ENCODE assay signal across 13 cellular contexts in the genomic region with DNA sequence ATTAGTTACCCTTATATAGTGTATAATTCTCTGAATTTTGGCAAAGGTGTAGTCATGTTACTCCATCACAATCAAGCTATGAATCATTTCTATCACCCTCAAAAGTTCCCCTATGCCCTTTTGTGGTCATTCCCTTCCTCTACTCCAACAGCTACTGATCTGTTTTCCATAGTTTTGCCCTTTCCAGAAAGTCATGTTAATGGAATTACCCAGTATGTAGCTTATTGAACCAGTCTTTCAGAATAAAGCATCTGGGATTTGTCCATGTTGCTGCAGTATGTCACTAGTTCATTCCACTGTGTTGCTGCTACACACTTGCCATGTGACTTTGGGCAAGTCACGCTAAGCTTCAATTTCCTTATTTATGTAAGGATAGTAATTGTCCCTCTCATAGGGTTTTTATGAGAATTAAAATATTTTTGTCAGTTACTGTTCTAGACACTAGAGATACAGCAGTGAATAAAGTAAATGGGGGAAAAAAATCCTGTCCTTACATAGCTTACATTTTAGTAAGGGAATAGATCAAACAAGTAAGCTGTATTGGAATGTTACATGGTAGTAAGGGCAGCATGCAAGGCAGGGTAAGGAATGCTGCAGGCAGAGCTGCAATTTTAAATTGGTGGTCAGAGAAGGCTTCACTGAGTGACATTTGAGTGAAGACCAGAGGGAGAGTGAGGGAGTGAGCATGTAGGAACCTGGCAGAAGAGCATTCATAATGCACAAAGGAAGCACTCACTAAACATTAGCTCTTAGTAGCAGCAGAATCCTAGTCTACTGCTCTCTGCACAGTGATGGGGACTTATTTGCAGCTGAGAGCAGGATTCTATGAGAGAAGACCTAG.
DNase-seq lines count a peak whose midpoint lies in the region; ATAC-seq and TF ChIP-seq lines count a peak whose summit lies in the region.
"Had no signal": no experiment of that assay in that cellular context is flagged by ENCODE, and none has a peak within 500 bp of the region (broad histone marks: within the 10 kb centered on the region; RNA-seq: fewer than 3 reads in every experiment).

No MANE protein-coding gene starts in this region.

- H3K36me3 Mint-ChIP-seq in activated T-cell treated with anti-CD3 and anti-CD28 coated beads, Interleukin-2, amount 50 U/mL, for 72 hours (ENCODE audit: insufficient read depth in 2 of 2), result no peaks in the 10 kb centered on the region

- H4K12ac ChIP-seq in trophoblast cell (ENCODE audit: low read depth, low read length), result no peak overlapping the region

- no peak overlapping the region for H3K27ac Mint-ChIP-seq in activated T-cell treated with anti-CD3 and anti-CD28 coated beads, Interleukin-2, amount 50 U/mL, for 72 hours

- H3K23ac ChIP-seq in trophoblast cell (ENCODE audit: low read length), result no peak overlapping the region

- H3K4me2 ChIP-seq in trophoblast cell (ENCODE audit: low read length), result no peak overlapping the region

- no peaks in the 10 kb centered on the region for H3K27me3 ChIP-seq in trophoblast cell (ENCODE audit: insufficient read depth, low read length)

- no peak overlapping the region for H2BK120ac ChIP-seq in trophoblast cell (ENCODE audit: insufficient read depth, low read length, poor library complexity)

- no peak overlapping the region for H3K4me3 Mint-ChIP-seq in activated T-cell treated with anti-CD3 and anti-CD28 coated beads, Interleukin-2, amount 50 U/mL, for 72 hours

- no peak overlapping the region for H2AFZ ChIP-seq in trophoblast cell (ENCODE audit: insufficient read depth, low read length, poor library complexity)
- H2AFZ ChIP-seq: parathyroid adenoma had no signal

- H3K79me1 ChIP-seq in trophoblast cell (ENCODE audit: low read length), result no peaks in the 10 kb centered on the region

- peak; percentile 54 for DNase-seq in ELR (ENCODE audit: low read depth)
- peak; percentile 68 for DNase-seq in fibroblast of villous mesenchyme (ENCODE audit: low read depth)
- DNase-seq in trophoblast cell, result peak; percentile 15 to 63
- DNase-seq in activated T-cell treated with anti-CD3 and anti-CD28 coated beads, Interleukin-2, amount 50 U/mL, for 72 hours, result no peak
- DNase-seq in stimulated activated CD8-positive, alpha-beta memory T cell treated with anti-CD3 and anti-CD28 coated beads, Interleukin-4, amount 100 ng/mL, for 48 hours, result no peak
- no peak for DNase-seq in dermis blood vessel endothelial cell
- DNase-seq: activated CD4-positive, alpha-beta T cell treated with anti-CD3 and anti-CD28 coated beads for 4 hours; activated effector memory CD4-positive, alpha-beta T cell treated with Interleukin-2 at 50 U/mL for 16 hours; stimulated activated CD4-positive, alpha-beta T cell treated with anti-CD3 and anti-CD28 coated beads, Interleukin-2, amount 100 ng/mL, for 48 hours; stimulated activated naive CD4-positive, alpha-beta T cell treated with Interleukin-2 at 50 U/mL for 16 hours had no signal

- H3K4me1 ChIP-seq in trophoblast cell (ENCODE audit: control insufficient read depth in 1 of 2, insufficient read depth in 2 of 2, low read length in 2 of 2), result peaks cover 0 to 1% of the 10 kb centered on the region in 2 experiments

- H3K27me3 Mint-ChIP-seq in activated T-cell treated with anti-CD3 and anti-CD28 coated beads, Interleukin-2, amount 50 U/mL, for 72 hours (ENCODE audit: low read depth), result peaks cover 2% of the 10 kb centered on the region

- ATAC-seq in SK-N-SH treated with all-trans-retinoic acid at 6 μM for 48 hours (peak; percentile 83), HG03521 (IDR thresholded peaks at IDR 0.05; ENCODE audit: unreplicated experiment) (no peak)
- no peak for ATAC-seq in activated T-cell treated with anti-CD3 and anti-CD28 coated beads, Interleukin-2, amount 50 U/mL, for 72 hours (replicated peaks in 1 of 2)

- no peaks in the 10 kb centered on the region for H3K9me3 Mint-ChIP-seq in activated T-cell treated with anti-CD3 and anti-CD28 coated beads, Interleukin-2, amount 50 U/mL, for 72 hours

- H3K4me1 Mint-ChIP-seq in activated T-cell treated with anti-CD3 and anti-CD28 coated beads, Interleukin-2, amount 50 U/mL, for 72 hours (ENCODE audit: low read depth), result peaks cover 2% of the 10 kb centered on the region

- H3K14ac ChIP-seq in trophoblast cell (ENCODE audit: low read length), result no peak overlapping the region

- no peak overlapping the region for H4K91ac ChIP-seq in trophoblast cell (ENCODE audit: low read depth, low read length)

- no peak overlapping the region for H4K8ac ChIP-seq in trophoblast cell (ENCODE audit: low read depth, low read length)

- H3K9ac ChIP-seq in trophoblast cell (ENCODE audit: low read length), result no peak overlapping the region
- H3K9ac ChIP-seq: parathyroid adenoma had no signal

- no peaks in the 10 kb centered on the region for H3K79me2 ChIP-seq in trophoblast cell (ENCODE audit: control insufficient read depth, insufficient read depth, low read length, poor library complexity)
- H3K79me2 ChIP-seq: parathyroid adenoma had no signal

- no peak overlapping the region for H3K4me3 ChIP-seq in fibroblast of villous mesenchyme (ENCODE audit: low read depth, low read length)
- no peak overlapping the region for H3K4me3 ChIP-seq in trophoblast cell (ENCODE audit: low read depth, low read length)

- H3K4ac ChIP-seq in trophoblast cell (ENCODE audit: low read depth, low read length), result no peak overlapping the region

- H3K27ac ChIP-seq in trophoblast cell (ENCODE audit: low read depth, low read length), result no peak overlapping the region
- H3K27ac ChIP-seq: parathyroid adenoma had no signal

- no peak overlapping the region for H2AK5ac ChIP-seq in trophoblast cell (ENCODE audit: low read length)

- peaks cover 2% of the 10 kb centered on the region for H3K9me3 ChIP-seq in trophoblast cell (ENCODE audit: insufficient read depth, low read depth, low read length)

- no peaks in the 10 kb centered on the region for H3K36me3 ChIP-seq in trophoblast cell (ENCODE audit: control insufficient read depth in 1 of 2, insufficient read depth in 2 of 2, low read length in 2 of 2)

- no CpG with 5 or more reads among the region's 1 CpG for WGBS in trophoblast cell (ENCODE audit: extremely low coverage, insufficient coverage, insufficient read length)

- H3K18ac ChIP-seq in trophoblast cell (ENCODE audit: low read length), result no peak overlapping the region

- no peak overlapping the region for H2BK5ac ChIP-seq in trophoblast cell (ENCODE audit: low read depth, low read length, poor library complexity)

- H2BK12ac ChIP-seq in trophoblast cell (ENCODE audit: low read length), result no peak overlapping the region

- TF ChIP-seq CTCF in fibroblast of villous mesenchyme (IDR thresholded peaks at IDR 0.05; ENCODE audit: insufficient read depth, low read depth, low read length), result no peak

TF ChIP-seq in SK-N-SH treated with all-trans-retinoic acid at 6 μM for 48 hours, 23 proteins besides CTCF, POLR2A, EP300 and RAD21:
- TF ChIP-seq TOX (CRISPR knock-in tag; IDR thresholded peaks at IDR 0.05; ENCODE audit: borderline replicate concordance) (no peak), CSDC2 (CRISPR knock-in tag; IDR thresholded peaks at IDR 0.05) (no peak), TCF4 (CRISPR knock-in tag; IDR thresholded peaks at IDR 0.05; ENCODE audit: borderline replicate concordance) (0 out of 2 replicates have a peak, but pooled peaks have one; percentile 43), ISL1 (CRISPR knock-in tag; IDR thresholded peaks at IDR 0.05) (peak; percentile 66), ZNF8 (CRISPR knock-in tag; IDR thresholded peaks at IDR 0.05) (no peak), ZNF70 (CRISPR knock-in tag; IDR thresholded peaks at IDR 0.05) (no peak), ZFP30 (CRISPR knock-in tag; IDR thresholded peaks at IDR 0.05) (no peak), RARB (CRISPR knock-in tag; IDR thresholded peaks at IDR 0.05) (no peak), OSR1 (CRISPR knock-in tag; IDR thresholded peaks at IDR 0.05) (no peak)

Comparison
In these comparisons a context has a peak if more than half of its experiments do, and no peak if none do; other contexts are left out.
1. DNase-seq: peak in ELR (single experiment), fibroblast of villous mesenchyme (single experiment) and trophoblast cell (2 of 2); none in activated T-cell treated with anti-CD3 and anti-CD28 coated beads, Interleukin-2, amount 50 U/mL, for 72 hours (0 of 2), stimulated activated CD8-positive, alpha-beta memory T cell treated with anti-CD3 and anti-CD28 coated beads, Interleukin-4, amount 100 ng/mL, for 48 hours (single experiment) and dermis blood vessel endothelial cell (single experiment).